In the genomic region with DNA sequence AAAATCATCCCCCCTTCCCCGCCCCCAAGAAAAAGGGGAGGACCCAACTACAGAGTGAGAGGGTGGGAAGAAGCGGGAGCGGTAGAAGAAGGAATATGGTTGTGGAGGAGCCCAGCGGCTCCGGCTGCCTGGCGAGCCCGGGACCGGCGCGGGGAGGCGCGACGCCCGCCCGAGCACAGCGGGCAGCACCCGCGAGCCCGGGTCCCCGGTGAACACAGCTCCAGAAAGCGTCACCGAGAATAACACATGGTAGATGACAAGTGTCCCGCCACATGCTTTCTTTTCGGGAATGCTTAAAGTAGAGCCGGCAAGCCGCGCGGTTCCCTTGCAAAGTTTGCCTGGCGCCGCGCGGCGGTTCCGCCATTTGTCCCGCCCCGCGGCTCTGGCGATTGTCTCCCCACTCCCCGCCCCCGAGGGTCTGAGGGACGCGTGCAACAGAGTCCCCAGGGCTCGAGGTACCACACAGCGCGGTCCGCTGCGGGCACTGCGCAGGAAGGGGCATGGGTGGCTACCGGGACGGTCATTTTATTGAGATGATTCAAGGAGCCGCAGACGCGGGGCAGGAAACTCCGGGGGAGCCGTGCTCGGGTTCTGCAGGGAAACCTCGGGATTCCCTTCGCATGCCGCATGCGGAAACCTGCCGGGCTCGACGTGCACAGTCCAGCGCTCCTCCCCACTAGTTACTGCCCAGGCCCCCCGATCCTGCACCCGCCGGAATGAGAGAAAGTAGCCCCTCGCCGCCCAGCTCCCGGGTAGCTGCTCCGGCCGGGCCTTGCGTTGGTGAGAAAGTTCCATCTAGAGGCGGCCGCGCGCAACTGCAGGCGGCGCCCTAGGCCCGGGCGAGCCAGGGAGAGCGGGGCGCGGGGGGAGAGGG, we compare ENCODE assay signal across 8 cellular contexts. TPM values are rescaled to one million over a fixed set of nuclear protein-coding genes. Genes with fewer than 3 reads are reported as not detected.
DNase-seq lines count a peak whose midpoint lies in the region; ATAC-seq, FAIRE-seq and TF ChIP-seq lines count a peak whose summit lies in the region.

No MANE protein-coding gene starts in this region.

- intact Hi-C loops in pancreas (cut with DNase I) = loop anchor here in 1 of 3 donors (10.0 kb wide), 1 partner anchor 449 kb away; no protein-coding TSS in a partner anchor

- H3K27ac Mint-ChIP-seq in activated naive CD8-positive, alpha-beta T cell treated with anti-CD3 and anti-CD28 coated beads, Interleukin-2, amount 10 ng/mL, durations not matched to agents 7 days and 5 days = no peak overlapping the region

- 1% methylated on average over 82 to 84 of the region's 84 CpGs for WGBS in pancreas, 2 donors

- H3K4me3 Mint-ChIP-seq in activated naive CD8-positive, alpha-beta T cell treated with anti-CD3 and anti-CD28 coated beads, Interleukin-2, amount 10 ng/mL, durations not matched to agents 7 days and 5 days = peak overlapping the region; percentile 83

- H3K27me3 Mint-ChIP-seq in activated naive CD8-positive, alpha-beta T cell treated with anti-CD3 and anti-CD28 coated beads, Interleukin-2, amount 10 ng/mL, durations not matched to agents 7 days and 5 days = peaks cover 76% of the 10 kb centered on the region

- H3K4me3 ChIP-seq in cardiac muscle cell (peak overlapping the region; percentile 39), pancreas (peak overlapping the region; percentile 46 to 66 (median 52))

- peaks cover 10% of the 10 kb centered on the region for H3K4me1 Mint-ChIP-seq in activated naive CD8-positive, alpha-beta T cell treated with anti-CD3 and anti-CD28 coated beads, Interleukin-2, amount 10 ng/mL, durations not matched to agents 7 days and 5 days

- H3K36me3 ChIP-seq in cardiac muscle cell (no peaks in the 10 kb centered on the region), pancreas (no peaks in the 10 kb centered on the region)

- no peak for FAIRE-seq in pancreas (lab: Jason Lieb, UNC)

- in situ Hi-C loops in KBM-7 (cut with MboI; ENCODE audit: low pct_unique_long_range_greater_than_20kb, low sequenced_read_pairs) = no loop called here

- H3K9me3 ChIP-seq in cardiac muscle cell (ENCODE audit: low read depth) (no peaks in the 10 kb centered on the region), pancreas (no peaks in the 10 kb centered on the region)

- peak; percentile 80 for ATAC-seq in GM21737 (IDR thresholded peaks at IDR 0.05; ENCODE audit: unreplicated experiment)
- peak; percentile 76 for ATAC-seq in activated naive CD8-positive, alpha-beta T cell treated with anti-CD3 and anti-CD28 coated beads, Interleukin-2, amount 10 ng/mL, durations not matched to agents 7 days and 5 days (ENCODE audit: low read depth)
- ATAC-seq in pancreas = peak; percentile 84 to 91 (median 88)

- no peaks in the 10 kb centered on the region for H3K9me3 Mint-ChIP-seq in activated naive CD8-positive, alpha-beta T cell treated with anti-CD3 and anti-CD28 coated beads, Interleukin-2, amount 10 ng/mL, durations not matched to agents 7 days and 5 days

- no peak overlapping the region for H3K27ac ChIP-seq in cardiac muscle cell
- H3K27ac ChIP-seq in pancreas = peak overlapping the region in 2 of 4 donors; percentile 9 to 26

- DNase-seq in ELF-1 (ENCODE audit: low read depth, low spot score) (peak; percentile 80), KBM-7 (peak; percentile 75), SHP77 treated with DMSO at 0.1 percent for 48 hours (lab: John Stamatoyannopoulos, UW) (peak; percentile 53), cardiac muscle cell (ENCODE audit: low read depth in 1 of 2, low spot score in 1 of 2) (peak; percentile 55 to 76), pancreas (peak; percentile 45 to 90 (median 64)), ureter (ENCODE audit: low spot score) (peak; percentile 64)
- peak; percentile 77 for DNase-seq in activated naive CD8-positive, alpha-beta T cell treated with anti-CD3 and anti-CD28 coated beads, Interleukin-2, amount 10 ng/mL, durations not matched to agents 7 days and 5 days

- TF ChIP-seq CTCF in cardiac muscle cell (IDR thresholded peaks at IDR 0.05; ENCODE audit: low read depth, low read length) = peak; percentile 89
- TF ChIP-seq CTCF in pancreas (IDR thresholded peaks at IDR 0.05) = peak; percentile 82 to 95 (median 90)

- no peaks in the 10 kb centered on the region for H3K36me3 Mint-ChIP-seq in activated naive CD8-positive, alpha-beta T cell treated with anti-CD3 and anti-CD28 coated beads, Interleukin-2, amount 10 ng/mL, durations not matched to agents 7 days and 5 days

- POLR2A ChIA-PET in activated naive CD8-positive, alpha-beta T cell treated with anti-CD3 and anti-CD28 coated beads, Interleukin-2, amount 10 ng/mL, durations not matched to agents 7 days and 5 days (lab: Charles Lee) = no interaction called here

- H3K27me3 ChIP-seq in cardiac muscle cell (peaks cover 85% of the 10 kb centered on the region), pancreas (no peaks in the 10 kb centered on the region)

- H3K4me1 ChIP-seq in cardiac muscle cell (ENCODE audit: low read depth) (peaks cover 2% of the 10 kb centered on the region), pancreas (peaks cover 0 to 5% (median 5%) of the 10 kb centered on the region in 3 donors)

RNA-seq across cellular contexts. Expression of gene GRM8, which starts 0.8 kb away (rescaled TPM):
- total RNA-seq in activated naive CD8-positive, alpha-beta T cell treated with anti-CD3 and anti-CD28 coated beads, Interleukin-2, amount 10 ng/mL, durations not matched to agents 7 days and 5 days = not detected
- 0.18 and 1.3 TPM in 2 replicates for total RNA-seq in cardiac muscle cell
- 0.92 and 2.0 TPM in 2 replicates for polyA plus RNA-seq in cardiac muscle cell
- 1 to 10 TPM in 1 of 6 donors, under 1 TPM in 5; 0.41 to 1.2 (median 0.90) TPM for total RNA-seq in pancreas
- under 1 TPM; 0.11 to 0.89 TPM for polyA plus RNA-seq in pancreas
- 3.3 TPM for total RNA-seq in ureter
